ENCODE assay signal across 1 cellular context in genomic region chr9:36008774-36009300, GRCh38.
TF ChIP-seq lines count a peak whose summit lies in the region.

No MANE protein-coding gene starts in this region.

TF ChIP-seq in H1, 55 proteins besides CTCF, POLR2A, EP300 and RAD21 (continued from another document):
- TF ChIP-seq TAF7 (optimal IDR thresholded peaks at IDR 0.05; ENCODE audit: borderline replicate concordance, low read depth, low read length): peak; percentile 59
- TF ChIP-seq KDM4A (IDR thresholded peaks at IDR 0.05; ENCODE audit: low read depth, low read length, severe bottlenecking): no peak
- no peak for TF ChIP-seq HDAC6 (IDR thresholded peaks at IDR 0.05; ENCODE audit: low read depth, low read length)
- no peak for TF ChIP-seq ASH2L (IDR thresholded peaks at IDR 0.05; ENCODE audit: low read length)
- no peak for TF ChIP-seq SP2 (IDR thresholded peaks at IDR 0.05; ENCODE audit: low read length)
- TF ChIP-seq CHD7 (IDR thresholded peaks at IDR 0.05; ENCODE audit: insufficient replicate concordance, low read length): no peak
- TF ChIP-seq RXRA (IDR thresholded peaks at IDR 0.05; ENCODE audit: insufficient read depth, low read depth, low read length): no peak
- TF ChIP-seq SIN3A (conservative IDR thresholded peaks at IDR 0.05 in 1 of 2, IDR thresholded peaks at IDR 0.05 in 1 of 2; ENCODE audit: low read depth in 1 of 2, low read length in 2 of 2): no peak
- TF ChIP-seq SAP30 (IDR thresholded peaks at IDR 0.05; ENCODE audit: insufficient read depth, insufficient replicate concordance, low read length): no peak
- TF ChIP-seq ATF2 (IDR thresholded peaks at IDR 0.05; ENCODE audit: low read length): no peak
- TF ChIP-seq RFX5 (IDR thresholded peaks at IDR 0.05; ENCODE audit: borderline replicate concordance, low read depth, low read length): no peak
- TF ChIP-seq RNF2 (IDR thresholded peaks at IDR 0.05; ENCODE audit: borderline replicate concordance, low read depth, low read length, missing control alignments, poor library complexity, severe bottlenecking): no peak
- 0 out of 2 replicates have a peak, but pooled peaks have one; percentile 30 for TF ChIP-seq ATF3 (IDR thresholded peaks at IDR 0.05; ENCODE audit: insufficient read depth, low read depth, low read length)
- no peak for TF ChIP-seq YY1 (IDR thresholded peaks at IDR 0.05; ENCODE audit: low read depth, low read length)
- TF ChIP-seq CEBPB (IDR thresholded peaks at IDR 0.05; ENCODE audit: low read depth, low read length): no peak
- no peak for TF ChIP-seq TBP (IDR thresholded peaks at IDR 0.05; ENCODE audit: low read depth, low read length)
- no peak for TF ChIP-seq CTBP2 (IDR thresholded peaks at IDR 0.05; ENCODE audit: borderline replicate concordance, insufficient read depth, insufficient read length, low read length)
- no peak for TF ChIP-seq BACH1 (IDR thresholded peaks at IDR 0.05; ENCODE audit: low read length)
- TF ChIP-seq MAX (IDR thresholded peaks at IDR 0.05): no peak
- 0 out of 2 replicates have a peak, but pooled peaks have one; percentile 34 for TF ChIP-seq TEAD4 (IDR thresholded peaks at IDR 0.05; ENCODE audit: low read depth, low read length)
- no peak for TF ChIP-seq POU5F1 (IDR thresholded peaks at IDR 0.05; ENCODE audit: low read depth, low read length)
TF ChIP-seq in H1: peak in this region for 4.
